In genomic region chr22:18970180-18970947, GRCh38 we compare ENCODE assay signal across 8 cellular contexts. TPM values are rescaled to one million over a fixed set of nuclear protein-coding genes. Genes with fewer than 3 reads are reported as not detected.
DNase-seq lines count a peak whose midpoint lies in the region; ATAC-seq, FAIRE-seq and TF ChIP-seq lines count a peak whose summit lies in the region.

No MANE protein-coding gene starts in this region.

- peaks cover 4% of the 10 kb centered on the region for H3K27me3 Mint-ChIP-seq in activated T-helper 17 cell treated with anti-CD3 and anti-CD28 coated beads, Interleukin-2, amount 50 U/mL, for 72 hours

- ATAC-seq in activated T-helper 17 cell treated with anti-CD3 and anti-CD28 coated beads, Interleukin-2, amount 50 U/mL, for 72 hours (replicated peaks), result peak; percentile 43
- ATAC-seq in HG02938 (IDR thresholded peaks at IDR 0.05; ENCODE audit: unreplicated experiment), result no peak

- no peaks in the 10 kb centered on the region for H3K36me3 Mint-ChIP-seq in activated T-helper 17 cell treated with anti-CD3 and anti-CD28 coated beads, Interleukin-2, amount 50 U/mL, for 72 hours (ENCODE audit: low read depth)

- peak; percentile 18 for TF ChIP-seq CTCF in hepatocyte (IDR thresholded peaks at IDR 0.05; ENCODE audit: poor library complexity)

- H3K9me2 ChIP-seq in hepatocyte (replicated peaks; ENCODE audit: insufficient read depth), result no peaks in the 10 kb centered on the region

- H3K27me3 ChIP-seq in H7 (ENCODE audit: control insufficient read depth, insufficient read depth, low read length) (no peaks in the 10 kb centered on the region), hepatocyte (no peaks in the 10 kb centered on the region), small intestine (ENCODE audit: control insufficient read depth in 2 of 2, insufficient read depth in 2 of 2, low read length in 2 of 2) (peaks cover 7 to 8% of the 10 kb centered on the region in 2 donors)

- DNase-seq in 8988T (peak; percentile 44), H7 (peak; percentile 94), hepatocyte (ENCODE audit: low spot score) (peak; percentile 53), small intestine (peak; percentile 2), OCI-M2 (lab: John Stamatoyannopoulos, UW; ENCODE audit: unreplicated experiment) (no peak), NCI-H526 treated with DMSO at 0.1 percent for 48 hours (lab: John Stamatoyannopoulos, UW) (no peak)

- FAIRE-seq in small intestine (lab: Jason Lieb, UNC), result no peak

- peak overlapping the region; percentile 99 for H3K4me2 ChIP-seq in hepatocyte

- H3K4me1 Mint-ChIP-seq in activated T-helper 17 cell treated with anti-CD3 and anti-CD28 coated beads, Interleukin-2, amount 50 U/mL, for 72 hours, result no peaks in the 10 kb centered on the region

- no peaks in the 10 kb centered on the region for H3K4me1 ChIP-seq in hepatocyte (ENCODE audit: insufficient read depth)
- H3K4me1 ChIP-seq in small intestine (ENCODE audit: control insufficient read depth in 2 of 2, insufficient read depth in 1 of 2, low read depth in 1 of 2, low read length in 1 of 2), result no peaks in the 10 kb centered on the region

- H3K4me3 Mint-ChIP-seq in activated T-helper 17 cell treated with anti-CD3 and anti-CD28 coated beads, Interleukin-2, amount 50 U/mL, for 72 hours, result no peak overlapping the region

- H3K27ac Mint-ChIP-seq in activated T-helper 17 cell treated with anti-CD3 and anti-CD28 coated beads, Interleukin-2, amount 50 U/mL, for 72 hours, result no peak overlapping the region

- peak overlapping the region; percentile 71 for H2AFZ ChIP-seq in hepatocyte

- under 1% methylated on average over 44 of the region's 93 CpGs for WGBS in hepatocyte (ENCODE audit: low lambda C conversion rate, missing lambda C conversion rate)
- 1% methylated on average over 39 to 93 of the region's 93 CpGs for WGBS in small intestine, 3 donors

- no peaks in the 10 kb centered on the region for H3K9me3 Mint-ChIP-seq in activated T-helper 17 cell treated with anti-CD3 and anti-CD28 coated beads, Interleukin-2, amount 50 U/mL, for 72 hours

- no peaks in the 10 kb centered on the region for H4K20me1 ChIP-seq in hepatocyte (ENCODE audit: insufficient read depth, poor library complexity, severe bottlenecking)

- H3K9me3 ChIP-seq in hepatocyte (ENCODE audit: low read depth) (no peaks in the 10 kb centered on the region), small intestine (ENCODE audit: control insufficient read depth, low read depth) (no peaks in the 10 kb centered on the region)

- no peaks in the 10 kb centered on the region for H3K79me2 ChIP-seq in hepatocyte

- peak overlapping the region; percentile 73 for H3K4me3 ChIP-seq in H7 (ENCODE audit: insufficient read depth, low read depth, low read length)
- peak overlapping the region; percentile 64 for H3K4me3 ChIP-seq in hepatocyte
- peak overlapping the region; percentile 13 to 53 for H3K4me3 ChIP-seq in small intestine (ENCODE audit: low read depth in 1 of 2, low read length in 2 of 2)

- H3K27ac ChIP-seq in hepatocyte, result no peak overlapping the region
- H3K27ac ChIP-seq in small intestine (ENCODE audit: low read depth in 1 of 2, low read length in 1 of 2), result no peak overlapping the region

- no peaks in the 10 kb centered on the region for H3K36me3 ChIP-seq in H7 (replicated peaks; ENCODE audit: control insufficient read depth, insufficient read depth, low read length)
- H3K36me3 ChIP-seq in hepatocyte (replicated peaks; ENCODE audit: insufficient read depth, low read depth), result no peaks in the 10 kb centered on the region
- no peaks in the 10 kb centered on the region for H3K36me3 ChIP-seq in small intestine (ENCODE audit: control insufficient read depth in 2 of 2, insufficient read depth in 2 of 2, low read length in 2 of 2)

RNA-seq across cellular contexts. Expression of gene PRODH, which starts 34.3 kb away (rescaled TPM):
- 34.3 and 53.1 TPM in 2 replicates for total RNA-seq in H7 (2014; rRNA removed; shearing (Covaris generic))
- 1 to 10 TPM in 1 of 2 donors, not detected in 1; 1.1 TPM for total RNA-seq in activated T-helper 17 cell treated with anti-CD3 and anti-CD28 coated beads, Interleukin-2, amount 50 U/mL, for 72 hours
- 27.2 and 27.9 TPM in 2 replicates for total RNA-seq in hepatocyte
- 26.4 and 27.9 TPM in 2 replicates for polyA plus RNA-seq in hepatocyte
- 10 to 100 TPM in 2 of 3 donors, 1 to 10 TPM in 1; 8.1 to 36.7 (median 14.3) TPM for polyA plus RNA-seq in small intestine

Comparison
In these comparisons a context has a peak if more than half of its experiments do, and no peak if none do; other contexts are left out.
1. DNase-seq: peak in 8988T (single experiment), H7 (single experiment), hepatocyte (single experiment) and small intestine (single experiment); none in OCI-M2 (single experiment) and NCI-H526 treated with DMSO at 0.1 percent for 48 hours (single experiment).
2. RNA of gene PRODH, which starts 34.3 kb away (total RNA-seq): 34.3 to 53.1 TPM in H7 and 27.2 to 27.9 TPM in hepatocyte; 1.1 TPM in activated T-helper 17 cell treated with anti-CD3 and anti-CD28 coated beads, Interleukin-2, amount 50 U/mL, for 72 hours; every median in the first group is over 10 times any median in the second.
3. Peak in every context shown above with its lines, with median percentiles within 50 percentile points of each other: H3K4me3 ChIP-seq.